In genomic region chr9:136051568-136052432, GRCh38 we compare ENCODE assay signal across 7 cellular contexts. TPM values are rescaled to one million over a fixed set of nuclear protein-coding genes. Genes with fewer than 3 reads are reported as not detected.
DNase-seq lines count a peak whose midpoint lies in the region; ATAC-seq, FAIRE-seq and TF ChIP-seq lines count a peak whose summit lies in the region.

No MANE protein-coding gene starts in this region.

- H3K36me3 ChIP-seq in ES-I3 (ENCODE audit: insufficient read depth, low read length) (no peaks in the 10 kb centered on the region), esophagus squamous epithelium (peaks cover 0 to 33% (median 0%) of the 10 kb centered on the region in 3 donors)

- H3K36me3 Mint-ChIP-seq in mesothelial cell of epicardium: no peaks in the 10 kb centered on the region

- 0 to 4% methylated on average over 11 to 16 of the region's 66 CpGs for WGBS in esophagus squamous epithelium, 2 donors

- H3K4me3 ChIP-seq in esophagus squamous epithelium: peak overlapping the region; percentile 29 to 63 (median 48)

- no peak for TF ChIP-seq POLR2A in esophagus squamous epithelium (IDR thresholded peaks at IDR 0.05)

- H3K4me1 Mint-ChIP-seq in mesothelial cell of epicardium: peaks cover 30% of the 10 kb centered on the region

- H3K27ac ChIP-seq in esophagus squamous epithelium (peak overlapping the region; percentile 41 to 81 (median 72)), substantia nigra (ENCODE audit: low read depth, low read length, poor library complexity, severe bottlenecking) (peak overlapping the region; percentile 98)

- no peaks in the 10 kb centered on the region for H3K27me3 Mint-ChIP-seq in mesothelial cell of epicardium (ENCODE audit: low read depth)

- peak overlapping the region; percentile 71 for H3K4me3 Mint-ChIP-seq in mesothelial cell of epicardium

- no peak for ATAC-seq in GM18907 (IDR thresholded peaks at IDR 0.05; ENCODE audit: unreplicated experiment)

- peak overlapping the region; percentile 72 for H3K9ac ChIP-seq in ES-I3 (ENCODE audit: low read depth, low read length)

- H3K4me1 ChIP-seq in ES-I3 (ENCODE audit: insufficient read depth, low read length) (peaks cover 32% of the 10 kb centered on the region), esophagus squamous epithelium (peaks cover 30 to 87% (median 34%) of the 10 kb centered on the region in 3 donors)

- intact Hi-C loops in esophagus squamous epithelium (cut with DNase I): no loop called here

- H3K27ac Mint-ChIP-seq in mesothelial cell of epicardium: peak overlapping the region; percentile 91

- H3K27me3 ChIP-seq in esophagus squamous epithelium: peaks cover 0 to 11% (median 0%) of the 10 kb centered on the region in 4 donors

- H3K9me3 ChIP-seq in ES-I3 (ENCODE audit: control insufficient read depth, insufficient read depth, low read length) (no peaks in the 10 kb centered on the region), esophagus squamous epithelium (no peaks in the 10 kb centered on the region)

- FAIRE-seq in TTC549 (lab: Jason Lieb, UNC): peak; percentile 40

- H3K9me3 Mint-ChIP-seq in mesothelial cell of epicardium: no peaks in the 10 kb centered on the region

- TF ChIP-seq CTCF in esophagus squamous epithelium (IDR thresholded peaks at IDR 0.05) (no peak), mesothelial cell of epicardium (IDR thresholded peaks at IDR 0.05; ENCODE audit: unreplicated experiment) (no peak)

- DNase-seq in NCI-H1105 treated with DMSO at 0.1 percent for 48 hours (lab: John Stamatoyannopoulos, UW) (peak; percentile 42), esophagus squamous epithelium (lab: John Stamatoyannopoulos, UW) (no peak), mesothelial cell of epicardium (ENCODE audit: low spot score in 2 of 2, unreplicated experiment in 2 of 2) (peak; percentile 63 to 77), substantia nigra (lab: John Stamatoyannopoulos, UW) (peak; percentile 49 to 94 (median 85))

RNA-seq across cellular contexts. Expression of gene NACC2, which starts 43.3 kb away (rescaled TPM):
- total RNA-seq in esophagus squamous epithelium: 10 to 100 TPM; 10.4 to 21.6 (median 12.8) TPM
- 18.4 to 20.0 TPM (median 19.1 TPM) in 3 replicates for total RNA-seq in mesothelial cell of epicardium
